Comparison of ENCODE assay signal across 1 cellular context in genomic region chr1:201468501-201468843, GRCh38.
TF ChIP-seq lines count a peak whose summit lies in the region.

No MANE protein-coding gene starts in this region.

TF ChIP-seq in HepG2, 621 proteins besides CTCF, POLR2A, EP300 and RAD21 (continued from another document and continues in another):
- TF ChIP-seq, protein P1, sequence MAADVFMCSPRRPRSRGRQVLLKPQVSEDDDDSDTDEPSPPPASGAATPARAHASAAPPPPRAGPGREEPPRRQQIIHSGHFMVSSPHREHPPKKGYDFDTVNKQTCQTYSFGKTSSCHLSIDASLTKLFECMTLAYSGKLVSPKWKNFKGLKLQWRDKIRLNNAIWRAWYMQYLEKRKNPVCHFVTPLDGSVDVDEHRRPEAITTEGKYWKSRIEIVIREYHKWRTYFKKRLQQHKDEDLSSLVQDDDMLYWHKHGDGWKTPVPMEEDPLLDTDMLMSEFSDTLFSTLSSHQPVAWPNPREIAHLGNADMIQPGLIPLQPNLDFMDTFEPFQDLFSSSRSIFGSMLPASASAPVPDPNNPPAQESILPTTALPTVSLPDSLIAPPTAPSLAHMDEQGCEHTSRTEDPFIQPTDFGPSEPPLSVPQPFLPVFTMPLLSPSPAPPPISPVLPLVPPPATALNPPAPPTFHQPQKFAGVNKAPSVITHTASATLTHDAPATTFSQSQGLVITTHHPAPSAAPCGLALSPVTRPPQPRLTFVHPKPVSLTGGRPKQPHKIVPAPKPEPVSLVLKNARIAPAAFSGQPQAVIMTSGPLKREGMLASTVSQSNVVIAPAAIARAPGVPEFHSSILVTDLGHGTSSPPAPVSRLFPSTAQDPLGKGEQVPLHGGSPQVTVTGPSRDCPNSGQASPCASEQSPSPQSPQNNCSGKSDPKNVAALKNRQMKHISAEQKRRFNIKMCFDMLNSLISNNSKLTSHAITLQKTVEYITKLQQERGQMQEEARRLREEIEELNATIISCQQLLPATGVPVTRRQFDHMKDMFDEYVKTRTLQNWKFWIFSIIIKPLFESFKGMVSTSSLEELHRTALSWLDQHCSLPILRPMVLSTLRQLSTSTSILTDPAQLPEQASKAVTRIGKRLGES (CRISPR knock-in tag; IDR thresholded peaks at IDR 0.05; ENCODE audit: borderline replicate concordance), result no peak
- peak; percentile 89 for TF ChIP-seq AGO2 (optimal IDR thresholded peaks at IDR 0.05; ENCODE audit: low read depth, low read length)
- no peak for TF ChIP-seq MED13 (CRISPR knock-in tag; IDR thresholded peaks at IDR 0.05)
- no peak for TF ChIP-seq ZNF30 (CRISPR knock-in tag; IDR thresholded peaks at IDR 0.05)
- TF ChIP-seq, protein P2, sequence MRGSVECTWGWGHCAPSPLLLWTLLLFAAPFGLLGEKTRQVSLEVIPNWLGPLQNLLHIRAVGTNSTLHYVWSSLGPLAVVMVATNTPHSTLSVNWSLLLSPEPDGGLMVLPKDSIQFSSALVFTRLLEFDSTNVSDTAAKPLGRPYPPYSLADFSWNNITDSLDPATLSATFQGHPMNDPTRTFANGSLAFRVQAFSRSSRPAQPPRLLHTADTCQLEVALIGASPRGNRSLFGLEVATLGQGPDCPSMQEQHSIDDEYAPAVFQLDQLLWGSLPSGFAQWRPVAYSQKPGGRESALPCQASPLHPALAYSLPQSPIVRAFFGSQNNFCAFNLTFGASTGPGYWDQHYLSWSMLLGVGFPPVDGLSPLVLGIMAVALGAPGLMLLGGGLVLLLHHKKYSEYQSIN (CRISPR knock-in tag; IDR thresholded peaks at IDR 0.05; ENCODE audit: borderline replicate concordance), result no peak
- TF ChIP-seq RFXAP (CRISPR knock-in tag; IDR thresholded peaks at IDR 0.05; ENCODE audit: borderline replicate concordance), result no peak
- no peak for TF ChIP-seq TEAD3 (CRISPR knock-in tag; optimal IDR thresholded peaks at IDR 0.05; ENCODE audit: borderline replicate concordance)
- TF ChIP-seq HNRNPL (IDR thresholded peaks at IDR 0.05; ENCODE audit: low read depth, low read length), result no peak
- TF ChIP-seq ELF1 (CRISPR knock-in tag; IDR thresholded peaks at IDR 0.05), result peak; percentile 41; the same call in 1 of the 2 replicates
- no peak for TF ChIP-seq NCOA1 (CRISPR knock-in tag; IDR thresholded peaks at IDR 0.05)
- TF ChIP-seq RBFOX2 (IDR thresholded peaks at IDR 0.05; ENCODE audit: low read depth, low read length), result no peak; the same call in 1 of the 2 replicates
- 0 out of 2 replicates have a peak, but pooled peaks have one; percentile 34 for TF ChIP-seq ZNF841 (CRISPR knock-in tag; IDR thresholded peaks at IDR 0.05; ENCODE audit: borderline replicate concordance)
- TF ChIP-seq, protein P3, sequence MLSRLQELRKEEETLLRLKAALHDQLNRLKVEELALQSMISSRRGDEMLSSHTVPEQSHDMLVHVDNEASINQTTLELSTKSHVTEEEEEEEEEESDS (CRISPR knock-in tag; IDR thresholded peaks at IDR 0.05; ENCODE audit: borderline replicate concordance), result no peak
- TF ChIP-seq ZNF672 (CRISPR knock-in tag; IDR thresholded peaks at IDR 0.05), result peak; percentile 27; the same call in 1 of the 2 replicates
- no peak for TF ChIP-seq TEF (CRISPR knock-in tag; IDR thresholded peaks at IDR 0.05)
- TF ChIP-seq ZNF768 (CRISPR knock-in tag; IDR thresholded peaks at IDR 0.05), result 0 out of 2 replicates have a peak, but pooled peaks have one; percentile 8
- no peak for TF ChIP-seq ELF4 (CRISPR knock-in tag; IDR thresholded peaks at IDR 0.05; ENCODE audit: borderline replicate concordance)
- TF ChIP-seq SIX4 (CRISPR knock-in tag; IDR thresholded peaks at IDR 0.05), result no peak
- TF ChIP-seq, protein P4, sequence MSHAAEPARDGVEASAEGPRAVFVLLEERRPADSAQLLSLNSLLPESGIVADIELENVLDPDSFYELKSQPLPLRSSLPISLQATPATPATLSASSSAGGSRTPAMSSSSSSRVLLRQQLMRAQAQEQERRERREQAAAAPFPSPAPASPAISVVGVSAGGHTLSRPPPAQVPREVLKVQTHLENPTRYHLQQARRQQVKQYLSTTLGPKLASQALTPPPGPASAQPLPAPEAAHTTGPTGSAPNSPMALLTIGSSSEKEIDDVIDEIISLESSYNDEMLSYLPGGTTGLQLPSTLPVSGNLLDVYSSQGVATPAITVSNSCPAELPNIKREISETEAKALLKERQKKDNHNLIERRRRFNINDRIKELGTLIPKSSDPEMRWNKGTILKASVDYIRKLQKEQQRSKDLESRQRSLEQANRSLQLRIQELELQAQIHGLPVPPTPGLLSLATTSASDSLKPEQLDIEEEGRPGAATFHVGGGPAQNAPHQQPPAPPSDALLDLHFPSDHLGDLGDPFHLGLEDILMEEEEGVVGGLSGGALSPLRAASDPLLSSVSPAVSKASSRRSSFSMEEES (CRISPR knock-in tag; IDR thresholded peaks at IDR 0.05), result no peak
- no peak for TF ChIP-seq RORA (CRISPR knock-in tag; IDR thresholded peaks at IDR 0.05)
- no peak for TF ChIP-seq POGZ (CRISPR knock-in tag; IDR thresholded peaks at IDR 0.05)
- TF ChIP-seq SRY (CRISPR knock-in tag; IDR thresholded peaks at IDR 0.05), result 0 out of 2 replicates have a peak, but pooled peaks have one; percentile 28
- no peak; the same call in 1 of the 2 replicates for TF ChIP-seq ZNF724P (CRISPR knock-in tag; IDR thresholded peaks at IDR 0.05; ENCODE audit: borderline replicate concordance)
- TF ChIP-seq, protein P5, sequence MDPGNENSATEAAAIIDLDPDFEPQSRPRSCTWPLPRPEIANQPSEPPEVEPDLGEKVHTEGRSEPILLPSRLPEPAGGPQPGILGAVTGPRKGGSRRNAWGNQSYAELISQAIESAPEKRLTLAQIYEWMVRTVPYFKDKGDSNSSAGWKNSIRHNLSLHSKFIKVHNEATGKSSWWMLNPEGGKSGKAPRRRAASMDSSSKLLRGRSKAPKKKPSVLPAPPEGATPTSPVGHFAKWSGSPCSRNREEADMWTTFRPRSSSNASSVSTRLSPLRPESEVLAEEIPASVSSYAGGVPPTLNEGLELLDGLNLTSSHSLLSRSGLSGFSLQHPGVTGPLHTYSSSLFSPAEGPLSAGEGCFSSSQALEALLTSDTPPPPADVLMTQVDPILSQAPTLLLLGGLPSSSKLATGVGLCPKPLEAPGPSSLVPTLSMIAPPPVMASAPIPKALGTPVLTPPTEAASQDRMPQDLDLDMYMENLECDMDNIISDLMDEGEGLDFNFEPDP (CRISPR knock-in tag; conservative IDR thresholded peaks at IDR 0.05), result 0 out of 2 replicates have a peak, but pooled peaks have one; percentile 84
- TF ChIP-seq HNF4G (IDR thresholded peaks at IDR 0.05; ENCODE audit: borderline replicate concordance, low read depth, low read length), result no peak
- TF ChIP-seq HNF4G (CRISPR knock-in tag; IDR thresholded peaks at IDR 0.05; ENCODE audit: borderline replicate concordance, low read depth), result no peak
- TF ChIP-seq FOXK2 (IDR thresholded peaks at IDR 0.05), result no peak
- no peak for TF ChIP-seq TCF7 (IDR thresholded peaks at IDR 0.05; ENCODE audit: low read depth)
- no peak for TF ChIP-seq ZNF335 (CRISPR knock-in tag; IDR thresholded peaks at IDR 0.05)
- TF ChIP-seq E2F1 (CRISPR knock-in tag; IDR thresholded peaks at IDR 0.05), result no peak
- no peak for TF ChIP-seq ZNF10 (CRISPR knock-in tag; IDR thresholded peaks at IDR 0.05; ENCODE audit: borderline replicate concordance, low read depth)
- TF ChIP-seq, protein P6, sequence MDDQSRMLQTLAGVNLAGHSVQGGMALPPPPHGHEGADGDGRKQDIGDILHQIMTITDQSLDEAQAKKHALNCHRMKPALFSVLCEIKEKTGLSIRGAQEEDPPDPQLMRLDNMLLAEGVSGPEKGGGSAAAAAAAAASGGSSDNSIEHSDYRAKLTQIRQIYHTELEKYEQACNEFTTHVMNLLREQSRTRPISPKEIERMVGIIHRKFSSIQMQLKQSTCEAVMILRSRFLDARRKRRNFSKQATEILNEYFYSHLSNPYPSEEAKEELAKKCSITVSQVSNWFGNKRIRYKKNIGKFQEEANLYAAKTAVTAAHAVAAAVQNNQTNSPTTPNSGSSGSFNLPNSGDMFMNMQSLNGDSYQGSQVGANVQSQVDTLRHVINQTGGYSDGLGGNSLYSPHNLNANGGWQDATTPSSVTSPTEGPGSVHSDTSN (CRISPR knock-in tag; IDR thresholded peaks at IDR 0.05; ENCODE audit: borderline replicate concordance), result no peak
- TF ChIP-seq ZNF781 (CRISPR knock-in tag; IDR thresholded peaks at IDR 0.05; ENCODE audit: borderline replicate concordance, not compliant biosample characterization), result no peak
- TF ChIP-seq ZNF282 (IDR thresholded peaks at IDR 0.05; ENCODE audit: partially characterized antibody), result no peak
- no peak for TF ChIP-seq SMARCE1 (IDR thresholded peaks at IDR 0.05; ENCODE audit: borderline replicate concordance)
- TF ChIP-seq, protein P7, sequence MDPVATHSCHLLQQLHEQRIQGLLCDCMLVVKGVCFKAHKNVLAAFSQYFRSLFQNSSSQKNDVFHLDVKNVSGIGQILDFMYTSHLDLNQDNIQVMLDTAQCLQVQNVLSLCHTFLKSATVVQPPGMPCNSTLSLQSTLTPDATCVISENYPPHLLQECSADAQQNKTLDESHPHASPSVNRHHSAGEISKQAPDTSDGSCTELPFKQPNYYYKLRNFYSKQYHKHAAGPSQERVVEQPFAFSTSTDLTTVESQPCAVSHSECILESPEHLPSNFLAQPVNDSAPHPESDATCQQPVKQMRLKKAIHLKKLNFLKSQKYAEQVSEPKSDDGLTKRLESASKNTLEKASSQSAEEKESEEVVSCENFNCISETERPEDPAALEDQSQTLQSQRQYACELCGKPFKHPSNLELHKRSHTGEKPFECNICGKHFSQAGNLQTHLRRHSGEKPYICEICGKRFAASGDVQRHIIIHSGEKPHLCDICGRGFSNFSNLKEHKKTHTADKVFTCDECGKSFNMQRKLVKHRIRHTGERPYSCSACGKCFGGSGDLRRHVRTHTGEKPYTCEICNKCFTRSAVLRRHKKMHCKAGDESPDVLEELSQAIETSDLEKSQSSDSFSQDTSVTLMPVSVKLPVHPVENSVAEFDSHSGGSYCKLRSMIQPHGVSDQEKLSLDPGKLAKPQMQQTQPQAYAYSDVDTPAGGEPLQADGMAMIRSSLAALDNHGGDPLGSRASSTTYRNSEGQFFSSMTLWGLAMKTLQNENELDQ (CRISPR knock-in tag; IDR thresholded peaks at IDR 0.05; ENCODE audit: borderline replicate concordance), result 0 out of 2 replicates have a peak, but pooled peaks have one; percentile 53
- no peak for TF ChIP-seq ESRRA (CRISPR knock-in tag; IDR thresholded peaks at IDR 0.05; ENCODE audit: low read depth)
- TF ChIP-seq ZBTB7B (CRISPR knock-in tag; IDR thresholded peaks at IDR 0.05), result no peak
- TF ChIP-seq, protein P8, sequence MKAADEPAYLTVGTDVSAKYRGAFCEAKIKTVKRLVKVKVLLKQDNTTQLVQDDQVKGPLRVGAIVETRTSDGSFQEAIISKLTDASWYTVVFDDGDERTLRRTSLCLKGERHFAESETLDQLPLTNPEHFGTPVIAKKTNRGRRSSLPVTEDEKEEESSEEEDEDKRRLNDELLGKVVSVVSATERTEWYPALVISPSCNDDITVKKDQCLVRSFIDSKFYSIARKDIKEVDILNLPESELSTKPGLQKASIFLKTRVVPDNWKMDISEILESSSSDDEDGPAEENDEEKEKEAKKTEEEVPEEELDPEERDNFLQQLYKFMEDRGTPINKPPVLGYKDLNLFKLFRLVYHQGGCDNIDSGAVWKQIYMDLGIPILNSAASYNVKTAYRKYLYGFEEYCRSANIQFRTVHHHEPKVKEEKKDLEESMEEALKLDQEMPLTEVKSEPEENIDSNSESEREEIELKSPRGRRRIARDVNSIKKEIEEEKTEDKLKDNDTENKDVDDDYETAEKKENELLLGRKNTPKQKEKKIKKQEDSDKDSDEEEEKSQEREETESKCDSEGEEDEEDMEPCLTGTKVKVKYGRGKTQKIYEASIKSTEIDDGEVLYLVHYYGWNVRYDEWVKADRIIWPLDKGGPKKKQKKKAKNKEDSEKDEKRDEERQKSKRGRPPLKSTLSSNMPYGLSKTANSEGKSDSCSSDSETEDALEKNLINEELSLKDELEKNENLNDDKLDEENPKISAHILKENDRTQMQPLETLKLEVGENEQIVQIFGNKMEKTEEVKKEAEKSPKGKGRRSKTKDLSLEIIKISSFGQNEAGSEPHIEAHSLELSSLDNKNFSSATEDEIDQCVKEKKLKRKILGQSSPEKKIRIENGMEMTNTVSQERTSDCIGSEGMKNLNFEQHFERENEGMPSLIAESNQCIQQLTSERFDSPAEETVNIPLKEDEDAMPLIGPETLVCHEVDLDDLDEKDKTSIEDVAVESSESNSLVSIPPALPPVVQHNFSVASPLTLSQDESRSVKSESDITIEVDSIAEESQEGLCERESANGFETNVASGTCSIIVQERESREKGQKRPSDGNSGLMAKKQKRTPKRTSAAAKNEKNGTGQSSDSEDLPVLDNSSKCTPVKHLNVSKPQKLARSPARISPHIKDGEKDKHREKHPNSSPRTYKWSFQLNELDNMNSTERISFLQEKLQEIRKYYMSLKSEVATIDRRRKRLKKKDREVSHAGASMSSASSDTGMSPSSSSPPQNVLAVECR (CRISPR knock-in tag; IDR thresholded peaks at IDR 0.05; ENCODE audit: borderline replicate concordance), result no peak
- TF ChIP-seq CENPBD1 (CRISPR knock-in tag; IDR thresholded peaks at IDR 0.05; ENCODE audit: borderline replicate concordance, low read depth), result no peak
- no peak for TF ChIP-seq ZNF343 (CRISPR knock-in tag; IDR thresholded peaks at IDR 0.05)
- TF ChIP-seq ZNF557 (CRISPR knock-in tag; IDR thresholded peaks at IDR 0.05), result no peak
- no peak for TF ChIP-seq ZNF740 (CRISPR knock-in tag; IDR thresholded peaks at IDR 0.05)
- no peak for TF ChIP-seq CREB1 (IDR thresholded peaks at IDR 0.05)
- TF ChIP-seq CREB1 (CRISPR knock-in tag; IDR thresholded peaks at IDR 0.05), result no peak
- TF ChIP-seq ZNF703 (CRISPR knock-in tag; IDR thresholded peaks at IDR 0.05; ENCODE audit: borderline replicate concordance), result no peak
